8 cellular contexts compared by ENCODE assay signal in the genomic region with DNA sequence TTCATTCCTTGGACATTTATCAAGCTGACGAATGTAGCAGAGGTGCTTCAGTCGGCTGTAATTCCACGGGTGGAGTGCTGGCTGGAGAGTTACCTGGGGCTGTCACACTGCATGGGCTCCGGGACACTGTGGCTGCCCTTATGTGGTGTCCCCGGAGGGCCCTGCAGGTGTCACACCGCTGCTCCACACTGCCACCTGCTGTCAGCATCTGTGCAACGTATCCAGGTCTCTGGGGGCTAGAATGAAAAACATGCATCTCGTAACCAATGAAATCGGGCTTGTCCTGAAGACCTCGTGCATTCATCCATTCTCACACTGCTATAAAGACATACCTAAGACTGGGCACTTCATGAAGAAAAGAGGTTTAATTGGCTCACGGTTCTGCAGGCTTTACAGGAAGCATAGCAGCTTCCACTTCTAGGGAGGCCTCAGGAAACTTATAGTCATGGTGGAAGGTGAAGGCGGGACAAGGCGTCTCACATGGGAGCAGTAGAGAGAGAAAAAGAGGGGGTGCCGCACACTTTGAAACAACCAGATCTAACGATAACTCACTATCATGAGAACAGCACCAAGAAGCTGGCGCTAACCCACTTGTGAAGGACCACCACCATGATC. TPM values are rescaled to one million over a fixed set of nuclear protein-coding genes. Genes with fewer than 3 reads are reported as not detected.
DNase-seq lines count a peak whose midpoint lies in the region; ATAC-seq lines count a peak whose summit lies in the region.

No MANE protein-coding gene starts in this region.

- DNase-seq in NCI-H2081 (lab: John Stamatoyannopoulos, UW) = peak; percentile 46
- DNase-seq in NCI-H2081 treated with DMSO at 0.1 percent for 48 hours (lab: John Stamatoyannopoulos, UW) = no peak
- DNase-seq in NCI-H1048 (lab: John Stamatoyannopoulos, UW) = peak; percentile 10
- peak; percentile 69 for DNase-seq in activated CD4-positive, CD25-positive, alpha-beta regulatory T cell treated with anti-CD3 and anti-CD28 coated beads, Interleukin-2, amount 50 U/mL, for 16 hours (ENCODE audit: low read depth, low spot score)
- DNase-seq in caudate nucleus (lab: John Stamatoyannopoulos, UW) = peak in 31 of 61 donors; percentile 5 to 61 (median 22)
- DNase-seq in left lobe of liver (ENCODE audit: low spot score) = peak; percentile 80
- DNase-seq in stimulated activated CD4-positive, alpha-beta T cell treated with anti-CD3 and anti-CD28 coated beads, TNF-alpha, amount 100 ng/mL, for 24 hours (ENCODE audit: low read depth in 3 of 3) = peak; percentile 68 to 83 (median 70)
- no peak for DNase-seq in NOMO-1 treated with dmso at 0.1 percent for 144 hours (lab: John Stamatoyannopoulos, UW; ENCODE audit: unreplicated experiment)

- ATAC-seq in left lobe of liver = peak; percentile 99

- no peak overlapping the region for H3K27ac ChIP-seq in caudate nucleus (ENCODE audit: low read depth, low read length)

RNA-seq across cellular contexts. Expression of a gene that starts 46.7 kb away (rescaled TPM):
- 0.83 TPM for total RNA-seq in left lobe of liver

RNA-seq across cellular contexts. Expression of a gene that starts 54.6 kb away (rescaled TPM):
- 13.7 TPM for total RNA-seq in left lobe of liver

Comparison
In these comparisons a context has a peak if more than half of its experiments do, and no peak if none do; other contexts are left out.
1. DNase-seq: peak in NCI-H2081 (2 of 2), NCI-H1048 (single experiment), activated CD4-positive, CD25-positive, alpha-beta regulatory T cell treated with anti-CD3 and anti-CD28 coated beads, Interleukin-2, amount 50 U/mL, for 16 hours (single experiment), caudate nucleus (31 of 61), left lobe of liver (single experiment) and stimulated activated CD4-positive, alpha-beta T cell treated with anti-CD3 and anti-CD28 coated beads, TNF-alpha, amount 100 ng/mL, for 24 hours (3 of 3); none in NCI-H2081 treated with DMSO at 0.1 percent for 48 hours (single experiment) and NOMO-1 treated with dmso at 0.1 percent for 144 hours (single experiment).